8 cellular contexts compared by ENCODE assay signal in the genomic region with DNA sequence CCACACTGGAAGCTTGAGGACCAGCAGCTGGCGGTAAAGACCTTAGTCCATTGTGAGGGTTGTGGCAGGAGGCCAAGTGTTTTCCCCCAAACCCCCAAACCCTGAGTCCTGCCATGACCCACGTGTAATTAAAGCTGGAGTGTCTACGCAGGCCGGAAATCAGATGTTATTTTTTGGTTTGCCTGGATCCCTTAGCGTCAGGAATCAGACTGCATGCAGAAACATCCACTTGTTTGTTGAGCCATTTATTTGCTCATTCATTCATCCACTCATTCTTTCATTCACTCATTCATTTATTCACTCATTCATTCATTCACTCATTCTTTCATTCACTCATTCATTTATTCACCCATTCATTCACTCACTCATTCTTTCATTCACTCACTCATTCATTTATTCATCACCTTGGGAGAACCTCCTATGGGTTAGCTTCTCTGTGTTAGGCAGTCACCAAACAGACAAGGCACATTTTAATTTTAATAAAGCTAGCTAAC.
DNase-seq lines count a peak whose midpoint lies in the region; ATAC-seq and TF ChIP-seq lines count a peak whose summit lies in the region.

No MANE protein-coding gene starts in this region.

- H3K27me3 ChIP-seq in heart left ventricle (peaks cover 0 to 7% (median 0%) of the 10 kb centered on the region in 9 donors), right atrium auricular region (no peaks in the 10 kb centered on the region), esophagus muscularis mucosa (peaks cover 0 to 5% (median 0%) of the 10 kb centered on the region in 4 donors), tibial nerve (no peaks in the 10 kb centered on the region), foreskin keratinocyte (no peaks in the 10 kb centered on the region)

- intact Hi-C loops in heart left ventricle (cut with DNase I) (no loop called here), esophagus muscularis mucosa (cut with DNase I) (no loop called here)

- TF ChIP-seq CTCF in heart left ventricle (IDR thresholded peaks at IDR 0.05) (no peak), right atrium auricular region (IDR thresholded peaks at IDR 0.05) (no peak), esophagus muscularis mucosa (IDR thresholded peaks at IDR 0.05) (no peak), tibial nerve (IDR thresholded peaks at IDR 0.05) (no peak), foreskin keratinocyte (conservative IDR thresholded peaks at IDR 0.05) (no peak)

- H3K4me3 ChIP-seq in heart left ventricle (peak overlapping the region in 9 of 12 donors; percentile 22 to 52 (median 31)), right atrium auricular region (peak overlapping the region in 1 of 2 donors; percentile 22), esophagus muscularis mucosa (peak overlapping the region; percentile 30 to 43 (median 34)), tibial nerve (peak overlapping the region in 3 of 4 donors; percentile 37 to 50 (median 44))

- DNase-seq in heart left ventricle (no peak), right atrium auricular region (ENCODE audit: low spot score) (no peak), NCI-H2107 (lab: John Stamatoyannopoulos, UW) (peak; percentile 94), esophagus muscularis mucosa (ENCODE audit: extremely low spot score) (no peak), tibial nerve (ENCODE audit: low spot score in 2 of 2) (no peak), foreskin keratinocyte (no peak), SHP77 (lab: John Stamatoyannopoulos, UW) (no peak)

- TF ChIP-seq POLR2A in heart left ventricle (IDR thresholded peaks at IDR 0.05) (no peak), esophagus muscularis mucosa (IDR thresholded peaks at IDR 0.05; ENCODE audit: low read depth) (no peak), tibial nerve (IDR thresholded peaks at IDR 0.05) (no peak)

- 25 to 45% (median 33%) methylated on average over 5 of the region's 5 CpGs for WGBS in heart left ventricle, 4 donors
- 25% methylated on average over 4 of the region's 5 CpGs for WGBS in esophagus muscularis mucosa
- 4 to 6% methylated on average over 5 of the region's 5 CpGs for WGBS in tibial nerve, 2 donors

- H3K36me3 ChIP-seq in heart left ventricle (no peaks in the 10 kb centered on the region), right atrium auricular region (no peaks in the 10 kb centered on the region), esophagus muscularis mucosa (no peaks in the 10 kb centered on the region), tibial nerve (no peaks in the 10 kb centered on the region)

- H3K9me3 ChIP-seq in heart left ventricle (peaks cover 0 to 3% (median 0%) of the 10 kb centered on the region in 12 donors), right atrium auricular region (no peaks in the 10 kb centered on the region), esophagus muscularis mucosa (no peaks in the 10 kb centered on the region), tibial nerve (no peaks in the 10 kb centered on the region)

- ATAC-seq in heart left ventricle (peak in 2 of 4 donors; percentile 17 to 37), foreskin keratinocyte (no peak), HG02642 (IDR thresholded peaks at IDR 0.05; ENCODE audit: poor library complexity, unreplicated experiment) (no peak)

- H3K4me1 ChIP-seq in heart left ventricle: peaks cover 0 to 38% (median 9%) of the 10 kb centered on the region in 12 donors
- peaks cover 0 to 15% of the 10 kb centered on the region in 2 donors for H3K4me1 ChIP-seq in right atrium auricular region
- peaks cover 5 to 10% (median 9%) of the 10 kb centered on the region in 4 donors for H3K4me1 ChIP-seq in esophagus muscularis mucosa
- H3K4me1 ChIP-seq in tibial nerve: peaks cover 0 to 19% (median 9%) of the 10 kb centered on the region in 4 donors
- H3K4me1 ChIP-seq in foreskin keratinocyte: no peaks in the 10 kb centered on the region

- TF ChIP-seq EP300 in esophagus muscularis mucosa (IDR thresholded peaks at IDR 0.05) (no peak), tibial nerve (IDR thresholded peaks at IDR 0.05) (no peak)

- H3K27ac ChIP-seq in heart left ventricle (peak overlapping the region in 4 of 12 donors; percentile 36 to 43 (median 38)), right atrium auricular region (no peak overlapping the region), esophagus muscularis mucosa (replicated peaks in 1 of 4) (no peak overlapping the region), tibial nerve (peak overlapping the region in 2 of 4 donors; percentile 50 to 71), foreskin keratinocyte (no peak overlapping the region)
